ENCODE assay signal across 1 cellular context in genomic region chr5:56481998-56482698, GRCh38.
TF ChIP-seq lines count a peak whose summit lies in the region.

No MANE protein-coding gene starts in this region.

TF ChIP-seq in H1, 55 proteins besides CTCF, POLR2A, EP300 and RAD21 (continued from another document):
- TF ChIP-seq RNF2 (IDR thresholded peaks at IDR 0.05; ENCODE audit: borderline replicate concordance, low read depth, low read length, missing control alignments, poor library complexity, severe bottlenecking): no peak
- TF ChIP-seq NANOG (IDR thresholded peaks at IDR 0.05; ENCODE audit: insufficient read depth, low read depth, low read length, poor library complexity, severe bottlenecking): no peak
- TF ChIP-seq CREB1 (IDR thresholded peaks at IDR 0.05): no peak
- no peak for TF ChIP-seq KDM4A (IDR thresholded peaks at IDR 0.05; ENCODE audit: low read depth, low read length, severe bottlenecking)
- no peak for TF ChIP-seq RBBP5 (IDR thresholded peaks at IDR 0.05; ENCODE audit: borderline replicate concordance, low read depth, low read length)
